In genomic region chr1:233721003-233721595, GRCh38 we compare ENCODE assay signal across 15 cellular contexts.
DNase-seq lines count a peak whose midpoint lies in the region; ATAC-seq and TF ChIP-seq lines count a peak whose summit lies in the region.
"Had no signal": no experiment of that assay in that cellular context is flagged by ENCODE, and none has a peak within 500 bp of the region (broad histone marks: within the 10 kb centered on the region; RNA-seq: fewer than 3 reads in every experiment).

No MANE protein-coding gene starts in this region.

- H3K4me2 ChIP-seq in PC-9 = peak overlapping the region; percentile 29; the same call in 1 of the 2 replicates

- no peak for TF ChIP-seq CTCF in PC-9 (conservative IDR thresholded peaks at IDR 0.05)

- no peak overlapping the region for H3K4me3 Mint-ChIP-seq in activated CD8-positive, alpha-beta memory T cell treated with anti-CD3 and anti-CD28 coated beads, Interleukin-2, amount 10 ng/mL, durations not matched to agents 7 days and 5 days
- H3K4me3 Mint-ChIP-seq: neural crest cell; stimulated activated naive CD8-positive, alpha-beta T cell treated with anti-CD3 and anti-CD28 coated beads, Interleukin-15, Interleukin-2, amounts not matched to agents 100 ng/mL and 50 ng/mL, for 24 hours had no signal

- H4K20me1 ChIP-seq in PC-9 (ENCODE audit: insufficient read depth) = no peaks in the 10 kb centered on the region

- CTCF ChIA-PET in PC-9 (lab: Charles Lee) = interaction anchor here (0.6 kb wide), 2 partner anchors 194 to 354 kb away, joined by 3 to 5 read pairs; no protein-coding TSS in a partner anchor
- CTCF ChIA-PET in activated CD8-positive, alpha-beta memory T cell treated with anti-CD3 and anti-CD28 coated beads, Interleukin-2, amount 10 ng/mL, durations not matched to agents 7 days and 5 days (lab: Charles Lee) = no interaction called here

- no peaks in the 10 kb centered on the region for H3K9me3 Mint-ChIP-seq in activated CD8-positive, alpha-beta memory T cell treated with anti-CD3 and anti-CD28 coated beads, Interleukin-2, amount 10 ng/mL, durations not matched to agents 7 days and 5 days (ENCODE audit: low read depth)
- H3K9me3 Mint-ChIP-seq: neural crest cell; stimulated activated naive CD8-positive, alpha-beta T cell treated with anti-CD3 and anti-CD28 coated beads, Interleukin-15, Interleukin-2, amounts not matched to agents 100 ng/mL and 50 ng/mL, for 24 hours had no signal

- BruUV-seq in PC-9 (replicated peaks; lab: Mats Ljungman, UMichigan) = no TSS peak

- peak overlapping the region; percentile 7; the same call in 1 of the 2 replicates for H2AFZ ChIP-seq in PC-9

- peaks cover 34% of the 10 kb centered on the region for H3K4me1 ChIP-seq in PC-9 (replicated peaks; ENCODE audit: insufficient read depth)

- no peak overlapping the region for H3K27ac Mint-ChIP-seq in activated CD8-positive, alpha-beta memory T cell treated with anti-CD3 and anti-CD28 coated beads, Interleukin-2, amount 10 ng/mL, durations not matched to agents 7 days and 5 days
- H3K27ac Mint-ChIP-seq: stimulated activated naive CD8-positive, alpha-beta T cell treated with anti-CD3 and anti-CD28 coated beads, Interleukin-15, Interleukin-2, amounts not matched to agents 100 ng/mL and 50 ng/mL, for 24 hours had no signal

- H3K36me3 ChIP-seq in PC-9 (ENCODE audit: low read depth) = no peaks in the 10 kb centered on the region

- no peaks in the 10 kb centered on the region for H3K4me1 Mint-ChIP-seq in activated CD8-positive, alpha-beta memory T cell treated with anti-CD3 and anti-CD28 coated beads, Interleukin-2, amount 10 ng/mL, durations not matched to agents 7 days and 5 days

- H3K27me3 Mint-ChIP-seq in activated CD8-positive, alpha-beta memory T cell treated with anti-CD3 and anti-CD28 coated beads, Interleukin-2, amount 10 ng/mL, durations not matched to agents 7 days and 5 days = no peaks in the 10 kb centered on the region
- H3K27me3 Mint-ChIP-seq: stimulated activated naive CD8-positive, alpha-beta T cell treated with anti-CD3 and anti-CD28 coated beads, Interleukin-15, Interleukin-2, amounts not matched to agents 100 ng/mL and 50 ng/mL, for 24 hours had no signal

- H3K4me3 ChIP-seq in PC-9 = no peak overlapping the region

- H3F3A ChIP-seq in PC-9 (ENCODE audit: insufficient read depth, low read depth) = peaks cover 15% of the 10 kb centered on the region; the same call in 1 of the 2 replicates

- no peaks in the 10 kb centered on the region for H3K27me3 ChIP-seq in PC-9 (ENCODE audit: insufficient read depth, low read depth)

- H3K79me2 ChIP-seq in PC-9 (ENCODE audit: low read depth) = no peaks in the 10 kb centered on the region

- H3K36me3 Mint-ChIP-seq in activated CD8-positive, alpha-beta memory T cell treated with anti-CD3 and anti-CD28 coated beads, Interleukin-2, amount 10 ng/mL, durations not matched to agents 7 days and 5 days = no peaks in the 10 kb centered on the region

- no peaks in the 10 kb centered on the region for H3K9me2 ChIP-seq in PC-9 (ENCODE audit: insufficient read depth)

- DNase-seq in NCI-H1092 treated with DMSO at 0.1 percent for 48 hours (lab: John Stamatoyannopoulos, UW) (peak; percentile 34), NCI-H1092 (lab: John Stamatoyannopoulos, UW) (no peak), PC-9 (peak; percentile 31 to 78), iPS-NIHi7 (ENCODE audit: extremely low spot score) (peak; percentile 34), caudate nucleus (lab: John Stamatoyannopoulos, UW) (no peak)
- DNase-seq in activated CD8-positive, alpha-beta memory T cell treated with anti-CD3 and anti-CD28 coated beads, Interleukin-2, amount 10 ng/mL, durations not matched to agents 7 days and 5 days = no peak
- DNase-seq: 8988T, anterior cingulate cortex, EL, kidney, NCI-H446 treated with DMSO at 0.1 percent for 48 hours had no signal

- H3K9me3 ChIP-seq in PC-9 (ENCODE audit: insufficient read depth, low read depth) = peaks cover 7% of the 10 kb centered on the region; the same call in 1 of the 2 replicates

- intact Hi-C loops in PC-9 (cut with micrococcal nuclease; ENCODE audit: unreplicated experiment) = loop anchor here (5.0 kb wide), 1 partner anchor 49 kb away; no protein-coding TSS in a partner anchor

- POLR2A ChIA-PET in PC-9 (lab: Charles Lee; ENCODE audit: unreplicated experiment) = interaction anchor here (0.5 kb wide), 1 partner anchor 354 kb away, joined by 26 read pairs; no protein-coding TSS in a partner anchor

- H3K27ac ChIP-seq in PC-9 = peak overlapping the region; percentile 49
- no peak overlapping the region for H3K27ac ChIP-seq in caudate nucleus (ENCODE audit: low read depth, low read length)

- ATAC-seq in HG02973 (IDR thresholded peaks at IDR 0.05; ENCODE audit: unreplicated experiment) (peak; percentile 72), GM18858 (IDR thresholded peaks at IDR 0.05; ENCODE audit: unreplicated experiment) (no peak)
- ATAC-seq in activated CD8-positive, alpha-beta memory T cell treated with anti-CD3 and anti-CD28 coated beads, Interleukin-2, amount 10 ng/mL, durations not matched to agents 7 days and 5 days = no peak

Comparison
In these comparisons a context has a peak if more than half of its experiments do, and no peak if none do; other contexts are left out.
1. DNase-seq: peak in NCI-H1092 treated with DMSO at 0.1 percent for 48 hours (single experiment), PC-9 (2 of 2) and iPS-NIHi7 (single experiment); none in NCI-H1092 (single experiment), caudate nucleus (0 of 61) and activated CD8-positive, alpha-beta memory T cell treated with anti-CD3 and anti-CD28 coated beads, Interleukin-2, amount 10 ng/mL, durations not matched to agents 7 days and 5 days (single experiment).